ENCODE assay signal across 2 cellular contexts in genomic region chr19:45764947-45765346, GRCh38.
TF ChIP-seq lines count a peak whose summit lies in the region.

No MANE protein-coding gene starts in this region.

TF ChIP-seq in H1, 55 proteins besides CTCF, POLR2A, EP300 and RAD21:
- TF ChIP-seq TAF1 (IDR thresholded peaks at IDR 0.05; ENCODE audit: low read depth, low read length), result 0 out of 2 replicates have a peak, but pooled peaks have one; percentile 10
- TF ChIP-seq ATF2 (IDR thresholded peaks at IDR 0.05; ENCODE audit: low read length), result no peak

TF ChIP-seq in HEK293T, 16 proteins besides CTCF, POLR2A, EP300 and RAD21:
- no peak for TF ChIP-seq L3MBTL2 (conservative IDR thresholded peaks at IDR 0.05)
- TF ChIP-seq HDGF (IDR thresholded peaks at IDR 0.05; ENCODE audit: borderline replicate concordance), result no peak
- TF ChIP-seq SP1 (IDR thresholded peaks at IDR 0.05), result no peak
- TF ChIP-seq TARDBP (IDR thresholded peaks at IDR 0.05), result no peak
- TF ChIP-seq FOXK2 (IDR thresholded peaks at IDR 0.05), result no peak
- TF ChIP-seq FOXA1 (IDR thresholded peaks at IDR 0.05), result no peak
- no peak for TF ChIP-seq ELF4 (IDR thresholded peaks at IDR 0.05)
- TF ChIP-seq ARNT (IDR thresholded peaks at IDR 0.05), result no peak
- no peak for TF ChIP-seq ZNF384 (IDR thresholded peaks at IDR 0.05)
- TF ChIP-seq FOXM1 (IDR thresholded peaks at IDR 0.05; ENCODE audit: borderline replicate concordance), result no peak
- no peak for TF ChIP-seq PKNOX1 (IDR thresholded peaks at IDR 0.05)
- TF ChIP-seq CTBP1 (IDR thresholded peaks at IDR 0.05; ENCODE audit: borderline replicate concordance), result no peak
- no peak for TF ChIP-seq BHLHE40 (IDR thresholded peaks at IDR 0.05; ENCODE audit: borderline replicate concordance)
- TF ChIP-seq SUZ12 (IDR thresholded peaks at IDR 0.05), result no peak
TF ChIP-seq in HEK293T: peak in this region for 0.
